Comparison of ENCODE assay signal across 19 cellular contexts in genomic region chr10:126929391-126929790, GRCh38. TPM values are rescaled to one million over a fixed set of nuclear protein-coding genes. Genes with fewer than 3 reads are reported as not detected.
DNase-seq lines count a peak whose midpoint lies in the region; FAIRE-seq and TF ChIP-seq lines count a peak whose summit lies in the region.
"Had no signal": no experiment of that assay in that cellular context is flagged by ENCODE, and none has a peak within 500 bp of the region (broad histone marks: within the 10 kb centered on the region; RNA-seq: fewer than 3 reads in every experiment).

No MANE protein-coding gene starts in this region.

- H3K27ac Mint-ChIP-seq in osteocyte (ENCODE audit: unreplicated experiment) (peak overlapping the region; percentile 34), chondrocyte (ENCODE audit: unreplicated experiment) (no peak overlapping the region)
- H3K27ac Mint-ChIP-seq: CD4-positive, alpha-beta memory T cell; HFFc6 had no signal

- H3K9ac ChIP-seq in H1 (replicated peaks in 1 of 4; ENCODE audit: extremely low read depth in 1 of 4, low read depth in 3 of 4, low read length in 3 of 4): no peak overlapping the region

- no peak overlapping the region for H3K4me2 ChIP-seq in H1 (ENCODE audit: insufficient read depth in 1 of 2, low read depth in 2 of 2, low read length in 2 of 2)

- TF ChIP-seq EP300 in H1 (IDR thresholded peaks at IDR 0.05; ENCODE audit: borderline replicate concordance in 1 of 2, low read depth in 2 of 2, low read length in 2 of 2): no peak

- no peak overlapping the region for H4K91ac ChIP-seq in H1 (replicated peaks; ENCODE audit: insufficient read length, low read length)

- no peak overlapping the region for H3K4me3 Mint-ChIP-seq in osteocyte (ENCODE audit: unreplicated experiment)
- no peak overlapping the region for H3K4me3 Mint-ChIP-seq in chondrocyte (ENCODE audit: unreplicated experiment)
- H3K4me3 Mint-ChIP-seq: HFFc6 had no signal

- TF ChIP-seq CTCF in left ventricle myocardium inferior (IDR thresholded peaks at IDR 0.05; ENCODE audit: borderline replicate concordance): no peak
- TF ChIP-seq CTCF in H1 (IDR thresholded peaks at IDR 0.05; ENCODE audit: control extremely low read depth in 1 of 3, insufficient read depth in 1 of 3, low read depth in 1 of 3, low read length in 3 of 3): no peak
- TF ChIP-seq CTCF in osteocyte (IDR thresholded peaks at IDR 0.05): no peak
- TF ChIP-seq CTCF in GM10248 (IDR thresholded peaks at IDR 0.05; ENCODE audit: control extremely low read depth, extremely low read depth, low read depth, missing control alignments): no peak
- no peak for TF ChIP-seq CTCF in chondrocyte (IDR thresholded peaks at IDR 0.05)

- H3K56ac ChIP-seq in H1 (replicated peaks; ENCODE audit: insufficient read length, low read depth, low read length): no peak overlapping the region

- no peaks in the 10 kb centered on the region for H3K27me3 Mint-ChIP-seq in osteocyte (ENCODE audit: unreplicated experiment)
- H3K27me3 Mint-ChIP-seq in chondrocyte (ENCODE audit: low read depth): no peaks in the 10 kb centered on the region
- H3K27me3 Mint-ChIP-seq: CD4-positive, alpha-beta memory T cell had no signal

- H3K4me1 Mint-ChIP-seq in osteocyte (ENCODE audit: unreplicated experiment) (peaks cover 52% of the 10 kb centered on the region), chondrocyte (ENCODE audit: low read depth) (peaks cover 51% of the 10 kb centered on the region)
- H3K4me1 Mint-ChIP-seq: CD4-positive, alpha-beta memory T cell had no signal

- H4K8ac ChIP-seq in H1 (ENCODE audit: extremely low read depth, insufficient read depth, low read length): peak overlapping the region; percentile 70; the same call in 1 of the 2 replicates

- WGBS in H1 (ENCODE audit: extremely low coverage in 1 of 2, insufficient coverage in 1 of 2, insufficient read length in 1 of 2, insufficient replicate concordance in 2 of 2, low coverage in 1 of 2, low lambda C conversion rate in 2 of 2, missing lambda C conversion rate in 1 of 2), 2 experiments: 88% methylated on average over 6 of the region's 8 CpGs; no CpG with 5 or more reads in 1 of the 2 experiments

- H3K4me1 ChIP-seq in left ventricle myocardium inferior (peaks cover 54% of the 10 kb centered on the region), H1 (replicated peaks in 1 of 4; ENCODE audit: control insufficient read depth in 3 of 4, insufficient read depth in 4 of 4, low read length in 3 of 4) (no peaks in the 10 kb centered on the region; a peak in 1 of 7 replicates)
- H3K4me1 ChIP-seq: HAP-1 had no signal

- no peak overlapping the region for H2BK5ac ChIP-seq in H1 (ENCODE audit: low read depth, low read length)

- no peak overlapping the region for H2BK20ac ChIP-seq in H1 (ENCODE audit: low read length)

- CTCF ChIA-PET in H1 (lab: Charles Lee; ENCODE audit: partially characterized antibody): interaction anchor here (0.9 to 1.0 kb wide), 2 partner anchors 10 to 12 kb away, joined by 3 to 6 read pairs; no protein-coding TSS in a partner anchor
- CTCF ChIA-PET in GM10248 (lab: Yijun Ruan, JAX): no interaction called here

- TF ChIP-seq POLR2A in H1 (IDR thresholded peaks at IDR 0.05; ENCODE audit: control extremely low read depth in 1 of 2, low read depth in 2 of 2, low read length in 2 of 2): no peak

- no peaks in the 10 kb centered on the region for H3K9me3 Mint-ChIP-seq in osteocyte (ENCODE audit: unreplicated experiment)
- H3K9me3 Mint-ChIP-seq in chondrocyte (ENCODE audit: low read depth): no peaks in the 10 kb centered on the region
- H3K9me3 Mint-ChIP-seq: HFFc6 had no signal

- H3K36me3 Mint-ChIP-seq in osteocyte (ENCODE audit: unreplicated experiment) (peaks cover 15% of the 10 kb centered on the region), chondrocyte (ENCODE audit: low read depth) (peaks cover 10% of the 10 kb centered on the region)
- H3K36me3 Mint-ChIP-seq: CD4-positive, alpha-beta memory T cell had no signal

- H3K4ac ChIP-seq in H1 (replicated peaks; ENCODE audit: insufficient read length, low read depth, low read length): no peak overlapping the region

- H3K36me3 ChIP-seq in left ventricle myocardium inferior: peaks cover 12% of the 10 kb centered on the region
- peaks cover 1% of the 10 kb centered on the region; the same call in 1 of the 2 replicates for H3K36me3 ChIP-seq in H7 (replicated peaks; ENCODE audit: control insufficient read depth, insufficient read depth, low read length)
- H3K36me3 ChIP-seq in H1 (ENCODE audit: control insufficient read depth in 2 of 4, insufficient read depth in 4 of 4, low read length in 3 of 4): peaks cover 0 to 10% (median 1%) of the 10 kb centered on the region in 4 experiments; a peak in 5 of 8 replicates
- H3K36me3 ChIP-seq: HAP-1 had no signal

- H3K79me2 ChIP-seq in H1 (ENCODE audit: control insufficient read depth in 1 of 2, insufficient read depth in 2 of 2, low read length in 2 of 2): peaks cover 10 to 88% of the 10 kb centered on the region in 2 experiments; a peak in 3 of 4 replicates

- H4K5ac ChIP-seq in H1 (ENCODE audit: insufficient read length, low read depth, low read length): no peak overlapping the region

- no peak overlapping the region for H2AK5ac ChIP-seq in H1 (ENCODE audit: low read depth, low read length)

- H3K27ac ChIP-seq in left ventricle myocardium inferior (replicated peaks) (no peak overlapping the region), H1 (ENCODE audit: low read depth, low read length) (no peak overlapping the region)

- no peak overlapping the region for H3K4me3 ChIP-seq in left ventricle myocardium inferior
- H3K4me3 ChIP-seq in H7 (ENCODE audit: insufficient read depth, low read depth, low read length): no peak overlapping the region
- no peak overlapping the region for H3K4me3 ChIP-seq in H1 (ENCODE audit: extremely low read depth in 1 of 4, insufficient read depth in 2 of 4, low read depth in 3 of 4, low read length in 4 of 4)
- H3K4me3 ChIP-seq: HAP-1 had no signal

- DNase-seq in cardiac septum (ENCODE audit: low spot score) (peak; percentile 65), left ventricle myocardium inferior (no peak), H7 (peak; percentile 30), H1 (ENCODE audit: low read depth in 1 of 2, low spot score in 2 of 2) (no peak), osteocyte (ENCODE audit: extremely low spot score, unreplicated experiment) (no peak), NCI-H2171 treated with DMSO at 0.1 percent for 48 hours (lab: John Stamatoyannopoulos, UW) (no peak), GM10248 (ENCODE audit: extremely low spot score) (no peak), chondrocyte (ENCODE audit: low spot score) (no peak)
- DNase-seq: C1 segment of cervical spinal cord; Calu3; CD4-positive, alpha-beta memory T cell; COR-L47; DMS53; DMS79 treated with DMSO at 0.1 percent for 48 hours; GF-D8; GOT3; HFFc6 had no signal

- intact Hi-C loops in cardiac septum (cut with DNase I): no loop called here
- intact Hi-C loops in left ventricle myocardium inferior (cut with micrococcal nuclease): no loop called here

- no peak for FAIRE-seq in H1 (lab: Jason Lieb, UNC)
- FAIRE-seq: GM12892 had no signal

- H2AFZ ChIP-seq in H1 (ENCODE audit: low read length): no peak overlapping the region

- no peak overlapping the region for H3K14ac ChIP-seq in H1 (ENCODE audit: insufficient read length)

- POLR2A ChIA-PET in H1 (lab: Charles Lee; ENCODE audit: partially characterized antibody): no interaction called here
- POLR2A ChIA-PET in GM10248 (lab: Yijun Ruan, JAX): no interaction called here

- H3K27me3 ChIP-seq in left ventricle myocardium inferior (ENCODE audit: low read depth) (no peaks in the 10 kb centered on the region), H7 (ENCODE audit: control insufficient read depth, insufficient read depth, low read length) (no peaks in the 10 kb centered on the region), H1 (replicated peaks in 1 of 4; ENCODE audit: control insufficient read depth in 3 of 4, extremely low read depth in 1 of 4, insufficient read depth in 3 of 4, low read length in 3 of 4) (no peaks in the 10 kb centered on the region)

- no peaks in the 10 kb centered on the region for H3K23me2 ChIP-seq in H1 (ENCODE audit: low read depth, low read length)

- H2BK15ac ChIP-seq in H1 (ENCODE audit: low read length): no peak overlapping the region

- H4K20me1 ChIP-seq in H1 (replicated peaks in 1 of 2; ENCODE audit: control insufficient read depth in 1 of 2, insufficient read depth in 2 of 2, low read length in 2 of 2): peaks cover 4 to 15% of the 10 kb centered on the region in 2 experiments

- H3K23ac ChIP-seq in H1 (ENCODE audit: insufficient read length): no peak overlapping the region

- no peak overlapping the region for H2BK120ac ChIP-seq in H1 (replicated peaks; ENCODE audit: low read depth, low read length)

- H3K79me1 ChIP-seq in H1 (ENCODE audit: low read depth, low read length): peaks cover 42% of the 10 kb centered on the region

- H3K9me3 ChIP-seq in left ventricle myocardium inferior (replicated peaks) (no peaks in the 10 kb centered on the region), H1 (ENCODE audit: insufficient read depth in 2 of 2, low read depth in 1 of 2, low read length in 1 of 2) (no peaks in the 10 kb centered on the region)
- H3K9me3 ChIP-seq: HAP-1 had no signal

- no peak overlapping the region for H2BK12ac ChIP-seq in H1 (ENCODE audit: low read depth, low read length)

- H3K18ac ChIP-seq in H1 (ENCODE audit: extremely low read depth, low read length): no peak overlapping the region

- no peak for TF ChIP-seq RAD21 in H1 (IDR thresholded peaks at IDR 0.05 in 1 of 2, conservative IDR thresholded peaks at IDR 0.05 in 1 of 2; ENCODE audit: low read depth in 2 of 2, low read length in 2 of 2)

TF ChIP-seq in H1, 55 proteins besides CTCF, POLR2A, EP300 and RAD21 (continues in another document):
- no peak for TF ChIP-seq TCF12 (IDR thresholded peaks at IDR 0.05; ENCODE audit: low read depth, low read length)

RNA-seq across cellular contexts. Expression of gene DOCK1, which starts 24.2 kb away (rescaled TPM):
- total RNA-seq in cardiac septum: 31.2 TPM
- 16.8 TPM for total RNA-seq in left ventricle myocardium inferior
- 44.5 and 47.9 TPM in 2 replicates for total RNA-seq in H7 (2014; rRNA removed; shearing (Covaris generic))
- 53.0 and 54.4 TPM in 2 replicates for total RNA-seq in H1 (2021; fragmentation: NEBNext Ultra II Directional; extraction: Animal tissue kit (Norgen Biotek cat#: 25700))
- 11.6 and 13.2 TPM in 2 replicates for polyA plus RNA-seq in H1 (2011; rRNA removed)
- polyA plus RNA-seq in H1 (2011; cell fraction: cytosol; rRNA removed): 15.4 TPM
- polyA plus RNA-seq in H1 (2011; cell fraction: nucleus; rRNA removed): 19.9 TPM
- polyA plus RNA-seq in H1 (2012, experiment 1 of 2): 25.4 to 28.3 TPM (median 27.3 TPM) in 4 replicates
- polyA plus RNA-seq in H1 (2012, experiment 2 of 2): 1.4 TPM
- 17.8 TPM for polyA plus RNA-seq in H1 (2013, experiment 1 of 2)
- polyA plus RNA-seq in H1 (2013, experiment 2 of 2): 17.9 TPM
- polyA minus RNA-seq in H1 (2011; rRNA and poly(A)+ RNA removed): 68.4 and 69.6 TPM in 2 replicates
- 32.3 TPM for polyA minus RNA-seq in H1 (2011; cell fraction: cytosol; rRNA and poly(A)+ RNA removed)
- 160 TPM for polyA minus RNA-seq in H1 (2011; cell fraction: nucleus; rRNA and poly(A)+ RNA removed)
- total RNA-seq in osteocyte: 66.3 and 68.7 TPM in 2 replicates
- 53.1 to 57.8 TPM (median 57.1 TPM) in 3 replicates for total RNA-seq in chondrocyte
- polyA plus RNA-seq: CD4-positive, alpha-beta memory T cell had no signal

Comparison
In these comparisons a context has a peak if more than half of its experiments do, and no peak if none do; other contexts are left out.
1. DNase-seq: peak in cardiac septum (single experiment) and H7 (single experiment); none in left ventricle myocardium inferior (single experiment), H1 (0 of 2), osteocyte (single experiment), NCI-H2171 treated with DMSO at 0.1 percent for 48 hours (single experiment), GM10248 (single experiment) and chondrocyte (single experiment).